Comparison of ENCODE assay signal across 8 cellular contexts in genomic region chr6:26123675-26124549, GRCh38. TPM values are rescaled to one million over a fixed set of nuclear protein-coding genes. Genes with fewer than 3 reads are reported as not detected.
A peak's percentile ranks its signal among the peaks of the same experiment; 100 is the strongest.
DNase-seq lines count a peak whose midpoint lies in the region; ATAC-seq, FAIRE-seq and TF ChIP-seq lines count a peak whose summit lies in the region.

No MANE protein-coding gene starts in this region.

- H3K27ac ChIP-seq in adrenal gland = peak overlapping the region; percentile 94 to 99 (median 97)
- H3K27ac ChIP-seq in parathyroid adenoma = peak overlapping the region; percentile 97
- H3K27ac ChIP-seq in upper lobe of left lung = peak overlapping the region; percentile 94 to 98 (median 96)

- intact Hi-C loops in adrenal gland (cut with DNase I) = loop anchor here in 1 of 2 donors (2.0 kb wide), 1 partner anchor 33 kb away; a partner anchor contains a TSS
- intact Hi-C loops in cardiac septum (cut with DNase I) = loop anchor here (1.0 to 10.0 kb wide), 4 partner anchors 68 to 1011 kb away; a partner anchor contains a TSS

- DNase-seq in GM12892 (ENCODE audit: insufficient read length) = peak; percentile 52
- peak; percentile 96 for DNase-seq in NCI-H1436 (lab: John Stamatoyannopoulos, UW)
- peak; percentile 99 for DNase-seq in SW480 (ENCODE audit: low spot score)
- peak; percentile 82 to 97 (median 93) for DNase-seq in adrenal gland
- DNase-seq in cardiac septum (ENCODE audit: low spot score) = peak; percentile 91
- DNase-seq in upper lobe of left lung = peak; percentile 81 to 92

- TF ChIP-seq POLR2A in GM12892 (IDR thresholded peaks at IDR 0.05; ENCODE audit: low read depth, low read length) = peak; percentile 95
- peak; percentile 100 for TF ChIP-seq POLR2A in adrenal gland (IDR thresholded peaks at IDR 0.05)
- TF ChIP-seq POLR2A in upper lobe of left lung (IDR thresholded peaks at IDR 0.05) = peak; percentile 50 to 100 (median 98)

- peak overlapping the region; percentile 91 for H3K4me2 ChIP-seq in parathyroid adenoma (ENCODE audit: low read length)

- H2AFZ ChIP-seq in parathyroid adenoma = peak overlapping the region; percentile 72

- H3K9me3 ChIP-seq in adrenal gland (replicated peaks in 1 of 3) = no peaks in the 10 kb centered on the region
- no peaks in the 10 kb centered on the region for H3K9me3 ChIP-seq in parathyroid adenoma (ENCODE audit: control insufficient read depth, low read length)
- no peaks in the 10 kb centered on the region for H3K9me3 ChIP-seq in upper lobe of left lung

- 0 to 1% (median 1%) methylated on average over 27 to 54 of the region's 54 CpGs for WGBS in adrenal gland, 4 donors
- WGBS in upper lobe of left lung, 2 donors = 0 to 1% methylated on average over 23 to 40 of the region's 54 CpGs

- TF ChIP-seq EP300 in upper lobe of left lung (IDR thresholded peaks at IDR 0.05) = peak in 1 of 4 donors; percentile 80

- peaks cover 29% of the 10 kb centered on the region for H3K79me2 ChIP-seq in parathyroid adenoma

- H3K36me3 ChIP-seq in adrenal gland (replicated peaks in 1 of 2) (peaks cover 0 to 11% of the 10 kb centered on the region in 2 donors), parathyroid adenoma (ENCODE audit: control insufficient read depth, insufficient read depth, low read length) (no peaks in the 10 kb centered on the region), upper lobe of left lung (peaks cover 0 to 14% (median 5%) of the 10 kb centered on the region in 4 donors)

- no peak for TF ChIP-seq CTCF in adrenal gland (IDR thresholded peaks at IDR 0.05)
- TF ChIP-seq CTCF in parathyroid adenoma (IDR thresholded peaks at IDR 0.05) = no peak
- TF ChIP-seq CTCF in upper lobe of left lung (IDR thresholded peaks at IDR 0.05) = peak in 2 of 6 experiments; percentile 1 to 14

- H3K27me3 ChIP-seq in adrenal gland = no peaks in the 10 kb centered on the region
- H3K27me3 ChIP-seq in parathyroid adenoma (ENCODE audit: control insufficient read depth, insufficient read depth, low read length) = no peaks in the 10 kb centered on the region
- H3K27me3 ChIP-seq in upper lobe of left lung = no peaks in the 10 kb centered on the region

- H3K4me3 ChIP-seq in adrenal gland (peak overlapping the region; percentile 63 to 97 (median 74)), parathyroid adenoma (ENCODE audit: low read depth, low read length) (peak overlapping the region; percentile 96), upper lobe of left lung (peak overlapping the region; percentile 32 to 75 (median 72))

- peak; percentile 88 for FAIRE-seq in GM12892 (lab: Jason Lieb, UNC)

- H3K4me1 ChIP-seq in adrenal gland (replicated peaks in 1 of 2) (peaks cover 22 to 33% of the 10 kb centered on the region in 2 donors), parathyroid adenoma (no peaks in the 10 kb centered on the region), upper lobe of left lung (peaks cover 24 to 28% (median 26%) of the 10 kb centered on the region in 4 donors)

- peak overlapping the region; percentile 84 for H3K9ac ChIP-seq in parathyroid adenoma

- ATAC-seq in HG02840 (IDR thresholded peaks at IDR 0.05; ENCODE audit: low FRiP score, unreplicated experiment) (peak; percentile 71), upper lobe of left lung (ENCODE audit: low FRiP score in 2 of 2) (peak; percentile 95 to 96)

RNA-seq across cellular contexts. Expression of gene HFE, which starts 36.7 kb away (rescaled TPM):
- polyA plus RNA-seq in GM12892 (2012; ENCODE audit: missing spikeins) = 4.4 TPM
- total RNA-seq in adrenal gland (10 to 100 TPM; 12.9 to 32.1 (median 23.6) TPM), cardiac septum (2.4 TPM), upper lobe of left lung (10 to 100 TPM in 2 of 6 donors, 1 to 10 TPM in 4; 3.8 to 26.2 (median 8.5) TPM)
- polyA plus RNA-seq in adrenal gland = 10 to 100 TPM in 1 of 3 donors, 1 to 10 TPM in 2; 6.2 to 15.9 (median 6.4) TPM

Comparison
In these comparisons a context has a peak if more than half of its experiments do, and no peak if none do; other contexts are left out.
1. Peak in every context shown above with its lines: DNase-seq, ATAC-seq, H3K4me3 ChIP-seq and H3K27ac ChIP-seq.